10 cellular contexts compared by ENCODE assay signal in genomic region chr22:37947142-37947795, GRCh38. TPM values are rescaled to one million over a fixed set of nuclear protein-coding genes. Genes with fewer than 3 reads are reported as not detected.
"Had no signal": no experiment of that assay in that cellular context is flagged by ENCODE, and none has a peak within 500 bp of the region (broad histone marks: within the 10 kb centered on the region; RNA-seq: fewer than 3 reads in every experiment).

No MANE protein-coding gene starts in this region.

RNA-seq across cellular contexts. Expression of gene C22orf23, which starts 6.1 kb away (rescaled TPM):
- total RNA-seq: natural killer cell, osteocyte, spleen, stomach, thoracic aorta, ureter had no signal
- polyA plus RNA-seq: naive thymus-derived CD4-positive, alpha-beta T cell had no signal

RNA-seq across cellular contexts. Expression of gene SOX10, which starts 37.1 kb away (rescaled TPM):
- total RNA-seq: naive thymus-derived CD4-positive, alpha-beta T cell; natural killer cell; osteocyte; pulmonary artery endothelial cell; smooth muscle cell had no signal
- polyA plus RNA-seq: naive thymus-derived CD4-positive, alpha-beta T cell; neural cell; smooth muscle cell had no signal
